Comparison of ENCODE assay signal across 8 cellular contexts in genomic region chr3:51975857-51976549, GRCh38. TPM values are rescaled to one million over a fixed set of nuclear protein-coding genes. Genes with fewer than 3 reads are reported as not detected.
DNase-seq lines count a peak whose midpoint lies in the region; ATAC-seq and TF ChIP-seq lines count a peak whose summit lies in the region.

No MANE protein-coding gene starts in this region.

- 66% methylated on average over 13 of the region's 45 CpGs; no CpG with 5 or more reads in 1 of the 2 donors for WGBS in gastroesophageal sphincter (ENCODE audit: low coverage in 1 of 2), 2 donors

- H3K27me3 ChIP-seq in CD8-positive, alpha-beta T cell (ENCODE audit: insufficient read depth, low read length), result no peaks in the 10 kb centered on the region
- no peaks in the 10 kb centered on the region for H3K27me3 ChIP-seq in gastroesophageal sphincter

- no peak for TF ChIP-seq EP300 in gastroesophageal sphincter (IDR thresholded peaks at IDR 0.05)

- peak overlapping the region; percentile 50 for H3K27ac ChIP-seq in CD8-positive, alpha-beta T cell (ENCODE audit: low read depth, low read length)
- H3K27ac ChIP-seq in gastroesophageal sphincter, result peak overlapping the region in 3 of 4 donors; percentile 93 to 96 (median 93)

- H3K4me3 ChIP-seq in CD8-positive, alpha-beta T cell (ENCODE audit: low read depth, low read length), result peak overlapping the region; percentile 86
- H3K4me3 ChIP-seq in Jurkat, Clone E6-1 (ENCODE audit: low read length), result peak overlapping the region; percentile 97
- H3K4me3 ChIP-seq in gastroesophageal sphincter, result peak overlapping the region; percentile 44 to 68

- TF ChIP-seq POLR2A in gastroesophageal sphincter (IDR thresholded peaks at IDR 0.05), result no peak

- no peak for ATAC-seq in CD8-positive, alpha-beta T cell
- no peak for ATAC-seq in activated T-cell treated with anti-CD3 and anti-CD28 coated beads, Interleukin-2, amount 50 U/mL, for 4 hours
- ATAC-seq in gastroesophageal sphincter, result peak; percentile 19
- no peak for ATAC-seq in GM19035 (IDR thresholded peaks at IDR 0.05; ENCODE audit: unreplicated experiment)
- no peak for ATAC-seq in HG03045 (IDR thresholded peaks at IDR 0.05; ENCODE audit: unreplicated experiment)

- H3K4me1 ChIP-seq in CD8-positive, alpha-beta T cell (ENCODE audit: insufficient read depth, low read length), result peaks cover 33% of the 10 kb centered on the region
- H3K4me1 ChIP-seq in gastroesophageal sphincter, result peaks cover 0 to 43% (median 15%) of the 10 kb centered on the region in 3 donors

- peaks cover 14% of the 10 kb centered on the region for H3K36me3 Mint-ChIP-seq in CD8-positive, alpha-beta T cell
- no peaks in the 10 kb centered on the region for H3K36me3 Mint-ChIP-seq in activated T-cell treated with anti-CD3 and anti-CD28 coated beads, Interleukin-2, amount 50 U/mL, for 4 hours (ENCODE audit: insufficient read depth)
- no peaks in the 10 kb centered on the region for H3K36me3 Mint-ChIP-seq in neural crest cell (ENCODE audit: low read depth)

- TF ChIP-seq CTCF in CD8-positive, alpha-beta T cell (IDR thresholded peaks at IDR 0.05), result no peak
- TF ChIP-seq CTCF in gastroesophageal sphincter (IDR thresholded peaks at IDR 0.05) (peak in 1 of 4 experiments; percentile 17), neural crest cell (conservative IDR thresholded peaks at IDR 0.05) (peak; percentile 19)

- H3K9me3 ChIP-seq in CD8-positive, alpha-beta T cell (ENCODE audit: low read length), result no peaks in the 10 kb centered on the region
- H3K9me3 ChIP-seq in gastroesophageal sphincter, result no peaks in the 10 kb centered on the region

- CTCF ChIA-PET in CD8-positive, alpha-beta T cell (lab: Charles Lee), result interaction anchor here (3.7 kb wide), 1 partner anchor 34 kb away, joined by 28 read pairs; the partner anchor contains the start of genes PARP3 and RRP9

- no peaks in the 10 kb centered on the region for H3K9me3 Mint-ChIP-seq in CD8-positive, alpha-beta T cell
- no peaks in the 10 kb centered on the region for H3K9me3 Mint-ChIP-seq in activated T-cell treated with anti-CD3 and anti-CD28 coated beads, Interleukin-2, amount 50 U/mL, for 4 hours
- H3K9me3 Mint-ChIP-seq in neural crest cell, result no peaks in the 10 kb centered on the region

- peak overlapping the region; percentile 88 for H3K4me3 Mint-ChIP-seq in CD8-positive, alpha-beta T cell
- H3K4me3 Mint-ChIP-seq in activated T-cell treated with anti-CD3 and anti-CD28 coated beads, Interleukin-2, amount 50 U/mL, for 4 hours, result peak overlapping the region; percentile 97
- H3K4me3 Mint-ChIP-seq in neural crest cell, result peak overlapping the region; percentile 86

- intact Hi-C loops in CD8-positive, alpha-beta T cell (cut with DNase I, micrococcal nuclease), result loop anchor here (1.0 to 10.0 kb wide), 4 partner anchors 7 to 559 kb away; partner anchors contain the start of genes ACY1 (in 1 of the 2), NT5DC2 (in 1 of the 2), RPL29 (in 1 of the 2) and UQCC5 (in 1 of the 2)

- H3K27ac Mint-ChIP-seq in CD8-positive, alpha-beta T cell, result peak overlapping the region; percentile 85
- no peak overlapping the region for H3K27ac Mint-ChIP-seq in neural crest cell (ENCODE audit: unreplicated experiment)

- H3K36me3 ChIP-seq in CD8-positive, alpha-beta T cell (ENCODE audit: insufficient read depth, low read length), result no peaks in the 10 kb centered on the region
- H3K36me3 ChIP-seq in gastroesophageal sphincter, result peaks cover 0 to 17% of the 10 kb centered on the region in 2 donors

- POLR2A ChIA-PET in CD8-positive, alpha-beta T cell (lab: Charles Lee), result interaction anchor here (1.7 to 3.1 kb wide), 2 partner anchors 7 to 19 kb away, joined by 10 to 20 read pairs; partner anchors contain the start of genes ACY1 and RPL29

- peak in 2 of 7 experiments; percentile 31 to 32 for DNase-seq in CD8-positive, alpha-beta T cell
- no peak for DNase-seq in Jurkat, Clone E6-1 (ENCODE audit: low read depth, low spot score)
- no peak for DNase-seq in activated T-cell treated with anti-CD3 and anti-CD28 coated beads, Interleukin-2, amount 50 U/mL, for 4 hours
- DNase-seq in neural crest cell (ENCODE audit: low read depth, low spot score) (peak; percentile 66), NCI-H446 (lab: John Stamatoyannopoulos, UW) (no peak)

- peaks cover 31% of the 10 kb centered on the region for H3K4me1 Mint-ChIP-seq in CD8-positive, alpha-beta T cell (ENCODE audit: low read depth)
- peaks cover 26% of the 10 kb centered on the region for H3K4me1 Mint-ChIP-seq in activated T-cell treated with anti-CD3 and anti-CD28 coated beads, Interleukin-2, amount 50 U/mL, for 4 hours (ENCODE audit: low read depth)
- H3K4me1 Mint-ChIP-seq in neural crest cell, result peaks cover 27% of the 10 kb centered on the region

- no peaks in the 10 kb centered on the region for H3K27me3 Mint-ChIP-seq in CD8-positive, alpha-beta T cell (ENCODE audit: low read depth)
- no peaks in the 10 kb centered on the region for H3K27me3 Mint-ChIP-seq in activated T-cell treated with anti-CD3 and anti-CD28 coated beads, Interleukin-2, amount 50 U/mL, for 4 hours (ENCODE audit: low read depth)
- no peaks in the 10 kb centered on the region for H3K27me3 Mint-ChIP-seq in neural crest cell (ENCODE audit: low read depth)

RNA-seq across cellular contexts. Expression of gene ABHD14A, which starts 1.1 kb away (rescaled TPM):
- 1 to 10 TPM; 6.8 to 6.9 TPM for total RNA-seq in CD8-positive, alpha-beta T cell
- polyA plus RNA-seq in Jurkat, Clone E6-1 (2012; ENCODE audit: insufficient read depth, insufficient read length), result 20.5 TPM
- 10 to 100 TPM; 11.8 to 19.7 (median 12.6) TPM for total RNA-seq in activated T-cell treated with anti-CD3 and anti-CD28 coated beads, Interleukin-2, amount 50 U/mL, for 4 hours
- total RNA-seq in gastroesophageal sphincter, result 10 to 100 TPM; 12.6 to 20.2 (median 13.8) TPM
- 12.3 and 14.8 TPM in 2 replicates for total RNA-seq in neural crest cell

RNA-seq across cellular contexts. Expression of gene ABHD14B, which starts 2.2 kb away (rescaled TPM):
- 10 to 100 TPM; 44.3 to 44.4 TPM for total RNA-seq in CD8-positive, alpha-beta T cell
- 64.1 TPM for polyA plus RNA-seq in Jurkat, Clone E6-1 (2012; ENCODE audit: insufficient read depth, insufficient read length)
- 10 to 100 TPM; 27.4 to 30.9 (median 28.5) TPM for total RNA-seq in activated T-cell treated with anti-CD3 and anti-CD28 coated beads, Interleukin-2, amount 50 U/mL, for 4 hours
- total RNA-seq in gastroesophageal sphincter (10 to 100 TPM; 34.6 to 46.8 (median 45.1) TPM), neural crest cell (4.7 and 6.2 TPM in 2 replicates)

RNA-seq across cellular contexts. Expression of gene ACY1, which starts 7.3 kb away (rescaled TPM):
- total RNA-seq in CD8-positive, alpha-beta T cell, result 1 to 10 TPM; 3.8 to 4.0 TPM
- polyA plus RNA-seq in Jurkat, Clone E6-1 (2012; ENCODE audit: insufficient read depth, insufficient read length), result 51.1 TPM
- 10 to 100 TPM; 47.6 to 58.1 (median 55.9) TPM for total RNA-seq in activated T-cell treated with anti-CD3 and anti-CD28 coated beads, Interleukin-2, amount 50 U/mL, for 4 hours
- 10 to 100 TPM; 10.6 to 21.4 (median 19.5) TPM for total RNA-seq in gastroesophageal sphincter
- 29.9 and 32.5 TPM in 2 replicates for total RNA-seq in neural crest cell

RNA-seq across cellular contexts. Expression of gene PCBP4, which starts 8.7 kb away (rescaled TPM):
- 10 to 100 TPM in 1 of 2 experiments, 1 to 10 TPM in 1; 9.8 to 14.7 TPM for total RNA-seq in CD8-positive, alpha-beta T cell
- polyA plus RNA-seq in Jurkat, Clone E6-1 (2012; ENCODE audit: insufficient read depth, insufficient read length), result 39.1 TPM
- total RNA-seq in activated T-cell treated with anti-CD3 and anti-CD28 coated beads, Interleukin-2, amount 50 U/mL, for 4 hours, result 10 to 100 TPM in 2 of 3 donors, 1 to 10 TPM in 1; 9.8 to 12.3 (median 10.4) TPM
- 100 to 1,000 TPM in 3 of 4 donors, 10 to 100 TPM in 1; 80.7 to 335 (median 186) TPM for total RNA-seq in gastroesophageal sphincter
- total RNA-seq in neural crest cell, result 228 and 235 TPM in 2 replicates

RNA-seq across cellular contexts. Expression of gene RPL29, which starts 19.7 kb away (rescaled TPM):
- 1,000 to 10,000 TPM; 1,694 to 1,736 TPM for total RNA-seq in CD8-positive, alpha-beta T cell
- 2,117 TPM for polyA plus RNA-seq in Jurkat, Clone E6-1 (2012; ENCODE audit: insufficient read depth, insufficient read length)
- total RNA-seq in activated T-cell treated with anti-CD3 and anti-CD28 coated beads, Interleukin-2, amount 50 U/mL, for 4 hours, result 1,000 to 10,000 TPM; 1,732 to 1,841 (median 1,813) TPM
- total RNA-seq in gastroesophageal sphincter, result 1,000 to 10,000 TPM in 3 of 4 donors, 100 to 1,000 TPM in 1; 775 to 1,945 (median 1,298) TPM
- total RNA-seq in neural crest cell, result 1,471 and 1,533 TPM in 2 replicates
